Comparison of ENCODE assay signal across 8 cellular contexts in genomic region chr6:33208089-33208967, GRCh38. TPM values are rescaled to one million over a fixed set of nuclear protein-coding genes. Genes with fewer than 3 reads are reported as not detected.
A peak's percentile ranks its signal among the peaks of the same experiment; 100 is the strongest.
DNase-seq lines count a peak whose midpoint lies in the region; ATAC-seq and TF ChIP-seq lines count a peak whose summit lies in the region.

TSS of gene RING1 (plus strand) at chr6:33208500. CDS start at chr6:33208823, 323 bp downstream.

- peaks cover 16% of the 10 kb centered on the region for H3K36me3 ChIP-seq in OCI-LY7 (ENCODE audit: insufficient read depth, low read length)

- no peaks in the 10 kb centered on the region for H4K20me1 ChIP-seq in OCI-LY7 (ENCODE audit: insufficient read depth, low read length)

- peak; percentile 48 for ATAC-seq in HG03460 (IDR thresholded peaks at IDR 0.05; ENCODE audit: unreplicated experiment)

- peak within 1 kb of the TSS; percentile 90 for H3K4me3 ChIP-seq in OCI-LY7 (ENCODE audit: low read depth, low read length, poor library complexity, severe bottlenecking)

- peaks cover 6% of the 10 kb centered on the region; the same call in 1 of the 2 replicates for H3K79me2 ChIP-seq in OCI-LY7 (ENCODE audit: insufficient read depth, low read depth, low read length)

- intact Hi-C loops in OCI-LY7 (cut with micrococcal nuclease; ENCODE audit: unreplicated experiment): loop anchor here (10.0 kb wide), 1 partner anchor 206 kb away; the partner anchor contains the start of genes CUTA and PHF1

- peak within 1 kb of the TSS; percentile 47 for H3K27ac ChIP-seq in OCI-LY7 (ENCODE audit: low read depth, low read length, poor library complexity, severe bottlenecking)

- H3K9me2 ChIP-seq in OCI-LY7 (ENCODE audit: insufficient read depth, low read length): no peaks in the 10 kb centered on the region

- peak within 1 kb of the TSS; percentile 65 for H2AFZ ChIP-seq in OCI-LY7 (ENCODE audit: low read length)

- peaks cover 40% of the 10 kb centered on the region for H3K4me1 ChIP-seq in OCI-LY7 (ENCODE audit: insufficient read depth, low read length, poor library complexity, severe bottlenecking)

- peak within 1 kb of the TSS; percentile 91 for H3K4me2 ChIP-seq in OCI-LY7 (ENCODE audit: low read length)

- TF ChIP-seq CTCF in OCI-LY7 (conservative IDR thresholded peaks at IDR 0.05; ENCODE audit: low read length): no peak

- POLR2A ChIA-PET in OCI-LY7 (lab: Charles Lee): interaction anchor here (0.6 to 1.5 kb wide), 9 partner anchors 9 to 940 kb away, joined by 3 to 5 read pairs (median 3); no protein-coding TSS in a partner anchor

- CTCF ChIA-PET in OCI-LY7 (lab: Charles Lee; ENCODE audit: unreplicated experiment): interaction anchor here (0.6 to 0.7 kb wide), 4 partner anchors 9 to 91 kb away, joined by 3 to 7 read pairs (median 4); no protein-coding TSS in a partner anchor

- no TSS peak for BruUV-seq in OCI-LY7 (replicated peaks; lab: Mats Ljungman, UMichigan)

- H3K9me3 ChIP-seq in OCI-LY7 (ENCODE audit: low read length): no peaks in the 10 kb centered on the region

- DNase-seq in NCI-H2107 treated with DMSO at 0.1 percent for 48 hours (lab: John Stamatoyannopoulos, UW; ENCODE audit: unreplicated experiment) (peak; percentile 17), NCI-H2107 (lab: John Stamatoyannopoulos, UW) (no peak), OCI-LY7 (ENCODE audit: low spot score) (peak; percentile 85), activated T-cell treated with anti-CD3 and anti-CD28 coated beads for 24 hours (ENCODE audit: low read depth) (peak; percentile 81), epidermal melanocyte (ENCODE audit: insufficient read length, low spot score) (peak; percentile 78), middle frontal gyrus (ENCODE audit: extremely low spot score, low spot score) (peak; percentile 79)
- DNase-seq in stimulated activated CD8-positive, alpha-beta memory T cell treated with anti-CD3 and anti-CD28 coated beads, Interleukin-15, amount 100 ng/mL, for 48 hours (ENCODE audit: low read depth in 2 of 2): peak; percentile 77

RNA-seq across cellular contexts. Expression of gene RING1, which starts in this region (rescaled TPM):
- 25.0 and 31.8 TPM in 2 replicates for total RNA-seq in OCI-LY7 (2014; rRNA removed; shearing (Covaris generic))
- total RNA-seq in OCI-LY7 (2022): 40.0 and 42.7 TPM in 2 replicates
